8 cellular contexts compared by ENCODE assay signal in genomic region chr2:219596954-219597551, GRCh38. TPM values are rescaled to one million over a fixed set of nuclear protein-coding genes. Genes with fewer than 3 reads are reported as not detected.
DNase-seq lines count a peak whose midpoint lies in the region; ATAC-seq and TF ChIP-seq lines count a peak whose summit lies in the region.

No MANE protein-coding gene starts in this region.

- H3K4me3 Mint-ChIP-seq in activated CD8-positive, alpha-beta T cell treated with anti-CD3 and anti-CD28 coated beads for 36 hours, result peak overlapping the region; percentile 95

- H3K36me3 ChIP-seq in right atrium auricular region, result peaks cover 4% of the 10 kb centered on the region

- no peaks in the 10 kb centered on the region for H3K27me3 Mint-ChIP-seq in activated CD8-positive, alpha-beta T cell treated with anti-CD3 and anti-CD28 coated beads for 36 hours

- ATAC-seq in GM18517 (IDR thresholded peaks at IDR 0.05; ENCODE audit: unreplicated experiment), result peak; percentile 15
- ATAC-seq in HG03439 (IDR thresholded peaks at IDR 0.05; ENCODE audit: unreplicated experiment), result peak; percentile 3
- ATAC-seq in activated CD8-positive, alpha-beta T cell treated with anti-CD3 and anti-CD28 coated beads for 36 hours, result no peak

- DNase-seq in activated CD8-positive, alpha-beta T cell treated with anti-CD3 and anti-CD28 coated beads for 36 hours, result no peak
- DNase-seq in right atrium auricular region (ENCODE audit: low spot score) (no peak), skeletal muscle cell (ENCODE audit: low read depth) (no peak), HPDE6-E6E7 (ENCODE audit: extremely low spot score) (no peak), SKM-1 (lab: John Stamatoyannopoulos, UW; ENCODE audit: unreplicated experiment) (no peak)

- CTCF ChIA-PET in activated CD8-positive, alpha-beta T cell treated with anti-CD3 and anti-CD28 coated beads for 36 hours (lab: Charles Lee), result interaction anchor here (0.8 to 3.2 kb wide), 12 partner anchors 37 to 195 kb away, joined by 3 to 20 read pairs (median 4); partner anchors contain the start of gene CHPF

- TF ChIP-seq CTCF in 22Rv1 (IDR thresholded peaks at IDR 0.05), result no peak
- TF ChIP-seq CTCF in activated CD8-positive, alpha-beta T cell treated with anti-CD3 and anti-CD28 coated beads for 36 hours (IDR thresholded peaks at IDR 0.05), result no peak
- TF ChIP-seq CTCF in right atrium auricular region (IDR thresholded peaks at IDR 0.05), result no peak

- peak overlapping the region; percentile 98 for H3K27ac Mint-ChIP-seq in activated CD8-positive, alpha-beta T cell treated with anti-CD3 and anti-CD28 coated beads for 36 hours

- peaks cover 4% of the 10 kb centered on the region for H3K36me3 Mint-ChIP-seq in activated CD8-positive, alpha-beta T cell treated with anti-CD3 and anti-CD28 coated beads for 36 hours (ENCODE audit: low read depth)

- H3K27ac ChIP-seq in 22Rv1 (peak overlapping the region; percentile 87), right atrium auricular region (peak overlapping the region; percentile 89 to 98)

- no peaks in the 10 kb centered on the region for H3K9me3 Mint-ChIP-seq in activated CD8-positive, alpha-beta T cell treated with anti-CD3 and anti-CD28 coated beads for 36 hours

- H3K4me1 Mint-ChIP-seq in activated CD8-positive, alpha-beta T cell treated with anti-CD3 and anti-CD28 coated beads for 36 hours (ENCODE audit: low read depth), result peaks cover 22% of the 10 kb centered on the region

- POLR2A ChIA-PET in activated CD8-positive, alpha-beta T cell treated with anti-CD3 and anti-CD28 coated beads for 36 hours (lab: Charles Lee), result interaction anchor here (1.2 to 1.4 kb wide), 3 partner anchors 54 to 144 kb away, joined by 3 to 4 read pairs (median 4); no protein-coding TSS in a partner anchor

- H3K4me3 ChIP-seq in right atrium auricular region (peak overlapping the region; percentile 68 to 72), skeletal muscle cell (ENCODE audit: low read depth, low read length) (peak overlapping the region; percentile 80)

- H3K4me1 ChIP-seq in right atrium auricular region, result peaks cover 0 to 23% of the 10 kb centered on the region in 2 donors

- H3K9me3 ChIP-seq in right atrium auricular region, result no peaks in the 10 kb centered on the region

- no peaks in the 10 kb centered on the region for H3K27me3 ChIP-seq in right atrium auricular region

- intact Hi-C loops in activated CD8-positive, alpha-beta T cell treated with anti-CD3 and anti-CD28 coated beads for 36 hours (cut with micrococcal nuclease), result loop anchor here (5.0 kb wide), 1 partner anchor 55 kb away; the partner anchor contains the start of genes CHPF and TMEM198

RNA-seq across cellular contexts. Expression of gene STK11IP, which starts 0.6 kb away (rescaled TPM):
- total RNA-seq in activated CD8-positive, alpha-beta T cell treated with anti-CD3 and anti-CD28 coated beads for 36 hours, result 10 to 100 TPM; 26.4 to 27.5 TPM
- total RNA-seq in right atrium auricular region, result 1 to 10 TPM; 5.5 to 6.6 TPM

RNA-seq across cellular contexts. Expression of gene INHA, which starts 24.9 kb away (rescaled TPM):
- not detected for total RNA-seq in activated CD8-positive, alpha-beta T cell treated with anti-CD3 and anti-CD28 coated beads for 36 hours
- total RNA-seq in right atrium auricular region, result 10 to 100 TPM in 1 of 2 donors, 1 to 10 TPM in 1; 1.0 to 28.3 TPM

RNA-seq across cellular contexts. Expression of gene OBSL1, which starts 25.7 kb away (rescaled TPM):
- total RNA-seq in activated CD8-positive, alpha-beta T cell treated with anti-CD3 and anti-CD28 coated beads for 36 hours, result 1 to 10 TPM; 1.3 to 1.4 TPM
- 100 to 1,000 TPM; 150 to 157 TPM for total RNA-seq in right atrium auricular region

RNA-seq across cellular contexts. Expression of gene SLC4A3, which starts 30.4 kb away (rescaled TPM):
- total RNA-seq in activated CD8-positive, alpha-beta T cell treated with anti-CD3 and anti-CD28 coated beads for 36 hours, result not detected
- 100 to 1,000 TPM; 270 to 502 TPM for total RNA-seq in right atrium auricular region

RNA-seq across cellular contexts. Expression of gene TMEM198, which starts 53.2 kb away (rescaled TPM):
- total RNA-seq in activated CD8-positive, alpha-beta T cell treated with anti-CD3 and anti-CD28 coated beads for 36 hours, result 1 to 10 TPM; 2.1 to 2.2 TPM
- total RNA-seq in right atrium auricular region, result 1 to 10 TPM; 1.8 to 4.3 TPM

Comparison
In these comparisons a context has a peak if more than half of its experiments do, and no peak if none do; other contexts are left out.
1. RNA of gene OBSL1, which starts 25.7 kb away (total RNA-seq): 150 to 157 TPM in right atrium auricular region; 1.3 to 1.4 TPM in activated CD8-positive, alpha-beta T cell treated with anti-CD3 and anti-CD28 coated beads for 36 hours; every median in the first group is over 10 times any median in the second.